Comparison of ENCODE assay signal across 23 cellular contexts in genomic region chr1:223334156-223334555, GRCh38.
"Had no signal": no experiment of that assay in that cellular context is flagged by ENCODE, and none has a peak within 500 bp of the region (broad histone marks: within the 10 kb centered on the region; RNA-seq: fewer than 3 reads in every experiment).

No MANE protein-coding gene starts in this region.

- H3K27ac ChIP-seq: colonic mucosa, coronary artery, dorsolateral prefrontal cortex, epithelial cell of prostate, esophagus muscularis mucosa, esophagus squamous epithelium, foreskin keratinocyte, gastrocnemius medialis, gastroesophageal sphincter, heart left ventricle, heart right ventricle had no signal

- H3K4me3 ChIP-seq: colonic mucosa, coronary artery, dorsolateral prefrontal cortex, esophagus muscularis mucosa, esophagus squamous epithelium, gastrocnemius medialis, gastroesophageal sphincter, heart left ventricle, heart right ventricle had no signal

- DNase-seq: colonic mucosa; cortex of kidney; dermis blood vessel endothelial cell; dorsolateral prefrontal cortex; effector CD4-positive, alpha-beta T cell; effector CD8-positive, alpha-beta T cell; effector memory CD4-positive, alpha-beta T cell; effector memory CD8-positive, alpha-beta T cell; endodermal cell; erythroblast; esophagus squamous epithelium; foreskin fibroblast; foreskin keratinocyte; foreskin melanocyte; gastrocnemius medialis; glutamatergic neuron; head of caudate nucleus; heart left ventricle; heart right ventricle had no signal

- H3K9me3 ChIP-seq: colonic mucosa, esophagus muscularis mucosa, esophagus squamous epithelium, gastrocnemius medialis, gastroesophageal sphincter, heart left ventricle had no signal

- H3K4me1 ChIP-seq: colonic mucosa had no signal

- H3K36me3 ChIP-seq: colonic mucosa, esophagus muscularis mucosa, esophagus squamous epithelium, gastrocnemius medialis, gastroesophageal sphincter, heart left ventricle, heart right ventricle had no signal
